ENCODE assay signal across 8 cellular contexts in the genomic region with DNA sequence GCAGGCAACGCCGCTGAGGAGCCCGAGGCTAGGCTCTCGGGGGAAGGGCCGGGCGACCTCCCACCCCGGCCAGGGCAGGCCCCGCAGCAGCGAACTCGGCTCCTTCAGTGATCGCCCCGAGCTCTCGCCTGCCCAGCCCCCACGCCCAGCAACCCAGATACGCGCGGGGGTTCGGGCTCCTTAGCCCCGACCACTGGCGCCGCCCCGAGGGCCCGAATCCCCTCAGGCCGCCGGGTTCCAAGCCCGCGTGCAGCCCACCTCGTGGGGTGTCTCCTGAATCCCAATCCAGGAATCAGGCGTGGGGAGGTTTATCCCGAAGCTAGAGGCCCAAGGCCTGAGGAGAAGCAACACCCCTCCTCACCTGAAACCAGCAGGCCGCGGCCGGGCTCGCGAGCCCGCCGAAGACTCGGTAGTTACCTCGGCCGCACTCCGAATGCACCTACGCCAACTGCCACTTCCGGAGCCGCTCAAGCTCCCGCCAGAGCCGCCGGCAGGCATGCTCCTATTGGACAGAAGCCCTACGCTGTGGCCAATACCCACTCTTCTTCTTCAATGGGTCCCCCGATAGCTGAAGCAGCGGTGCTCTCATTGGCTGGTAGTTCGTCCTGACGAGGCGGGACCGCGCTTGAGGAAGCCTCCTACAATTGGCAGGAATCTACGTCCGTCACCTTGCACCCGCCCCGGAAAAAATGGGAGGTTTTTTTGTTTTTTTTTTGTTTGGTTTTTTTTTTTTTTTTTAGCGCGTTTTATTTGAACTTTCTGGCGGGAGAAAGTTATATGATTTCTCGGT. TPM values are rescaled to one million over a fixed set of nuclear protein-coding genes. Genes with fewer than 3 reads are reported as not detected.
A peak's percentile ranks its signal among the peaks of the same experiment; 100 is the strongest.
DNase-seq lines count a peak whose midpoint lies in the region; ATAC-seq, FAIRE-seq and TF ChIP-seq lines count a peak whose summit lies in the region.

A gene with protein sequence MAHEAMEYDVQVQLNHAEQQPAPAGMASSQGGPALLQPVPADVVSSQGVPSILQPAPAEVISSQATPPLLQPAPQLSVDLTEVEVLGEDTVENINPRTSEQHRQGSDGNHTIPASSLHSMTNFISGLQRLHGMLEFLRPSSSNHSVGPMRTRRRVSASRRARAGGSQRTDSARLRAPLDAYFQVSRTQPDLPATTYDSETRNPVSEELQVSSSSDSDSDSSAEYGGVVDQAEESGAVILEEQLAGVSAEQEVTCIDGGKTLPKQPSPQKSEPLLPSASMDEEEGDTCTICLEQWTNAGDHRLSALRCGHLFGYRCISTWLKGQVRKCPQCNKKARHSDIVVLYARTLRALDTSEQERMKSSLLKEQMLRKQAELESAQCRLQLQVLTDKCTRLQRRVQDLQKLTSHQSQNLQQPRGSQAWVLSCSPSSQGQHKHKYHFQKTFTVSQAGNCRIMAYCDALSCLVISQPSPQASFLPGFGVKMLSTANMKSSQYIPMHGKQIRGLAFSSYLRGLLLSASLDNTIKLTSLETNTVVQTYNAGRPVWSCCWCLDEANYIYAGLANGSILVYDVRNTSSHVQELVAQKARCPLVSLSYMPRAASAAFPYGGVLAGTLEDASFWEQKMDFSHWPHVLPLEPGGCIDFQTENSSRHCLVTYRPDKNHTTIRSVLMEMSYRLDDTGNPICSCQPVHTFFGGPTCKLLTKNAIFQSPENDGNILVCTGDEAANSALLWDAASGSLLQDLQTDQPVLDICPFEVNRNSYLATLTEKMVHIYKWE (minus strand): TSS at position 453 of the 790 bp plus-strand sequence. CDS start 5,428 bp downstream, outside the sequence.

- no peaks in the 10 kb centered on the region for H4K20me1 ChIP-seq in OCI-LY1 (ENCODE audit: insufficient read depth, low read length)
- peaks cover 5% of the 10 kb centered on the region for H4K20me1 ChIP-seq in endothelial cell of umbilical vein (replicated peaks; ENCODE audit: control insufficient read depth, extremely low read depth, insufficient read depth, low read length)

- H3K4me2 ChIP-seq in OCI-LY1 (ENCODE audit: low read length), result peak within 1 kb of the TSS; percentile 69
- peak within 1 kb of the TSS; percentile 93 for H3K4me2 ChIP-seq in endothelial cell of umbilical vein (ENCODE audit: insufficient read depth, low read length)

- H3K27me3 Mint-ChIP-seq in Calu3 (ENCODE audit: unreplicated experiment), result no peaks in the 10 kb centered on the region

- WGBS in HUES64, result under 1% methylated on average over 63 of the region's 63 CpGs

- H3K9me3 Mint-ChIP-seq in Calu3 (ENCODE audit: low read depth, unreplicated experiment), result no peaks in the 10 kb centered on the region

- peaks cover 28% of the 10 kb centered on the region for H3K4me1 Mint-ChIP-seq in Calu3 (ENCODE audit: low read depth, unreplicated experiment)

- peaks cover 62% of the 10 kb centered on the region for H3K36me3 Mint-ChIP-seq in Calu3 (ENCODE audit: insufficient read depth, unreplicated experiment)

- peaks cover 37% of the 10 kb centered on the region for H3K36me3 ChIP-seq in HUES64 (ENCODE audit: insufficient read depth, low read length)
- peaks cover 44% of the 10 kb centered on the region for H3K36me3 ChIP-seq in OCI-LY1 (ENCODE audit: insufficient read depth, low read length)
- H3K36me3 ChIP-seq in endothelial cell of umbilical vein (ENCODE audit: control insufficient read depth in 2 of 2, extremely low read depth in 1 of 2, insufficient read depth in 2 of 2, low read length in 2 of 2), result peaks cover 2 to 14% of the 10 kb centered on the region in 2 experiments

- H2AFZ ChIP-seq in OCI-LY1 (ENCODE audit: low read length) (peak within 1 kb of the TSS; percentile 99), endothelial cell of umbilical vein (ENCODE audit: low read depth, low read length) (peak within 1 kb of the TSS; percentile 96)

- intact Hi-C loops in Calu3 (cut with micrococcal nuclease; ENCODE audit: unreplicated experiment) (no loop called here), endothelial cell of umbilical vein (cut with micrococcal nuclease) (loop anchor here (2.0 kb wide), 1 partner anchor 34 kb away; the partner anchor contains the start of gene MLKL)

- peak; percentile 88 for TF ChIP-seq POLR2A in endothelial cell of umbilical vein (IDR thresholded peaks at IDR 0.05; ENCODE audit: low read depth, low read length)

- BruUV-seq in Calu3 (replicated peaks; lab: Mats Ljungman, UMichigan) (TSS peak; percentile 25), endothelial cell of umbilical vein (replicated peaks; lab: Mats Ljungman, UMichigan) (TSS peak; percentile 43)

- POLR2A ChIA-PET in endothelial cell of umbilical vein (lab: Charles Lee), result interaction anchor here (0.7 to 0.9 kb wide), 3 partner anchors 15 to 230 kb away, joined by 3 to 4 read pairs (median 3); no protein-coding TSS in a partner anchor

- H3K79me2 ChIP-seq in OCI-LY1 (ENCODE audit: insufficient read depth, low read length) (peaks cover 38% of the 10 kb centered on the region), endothelial cell of umbilical vein (ENCODE audit: control insufficient read depth, insufficient read depth, low read length) (peaks cover 48% of the 10 kb centered on the region)

- TF ChIP-seq CTCF in Calu3 (IDR thresholded peaks at IDR 0.05; ENCODE audit: unreplicated experiment), result no peak
- TF ChIP-seq CTCF in OCI-LY1 (IDR thresholded peaks at IDR 0.05; ENCODE audit: low read length), result no peak
- peak in 1 of 2 donors; percentile 0 for TF ChIP-seq CTCF in endothelial cell of umbilical vein (IDR thresholded peaks at IDR 0.05; ENCODE audit: extremely low read depth in 1 of 2, insufficient read depth in 1 of 2, low read depth in 1 of 2, low read length in 2 of 2)

- peak within 1 kb of the TSS; percentile 97 for H3K27ac Mint-ChIP-seq in Calu3 (ENCODE audit: unreplicated experiment)

- peak; percentile 100 for ATAC-seq in GM21447 (IDR thresholded peaks at IDR 0.05; ENCODE audit: unreplicated experiment)

- H3F3A ChIP-seq in OCI-LY1 (ENCODE audit: insufficient read depth, low read length), result no peaks in the 10 kb centered on the region

- CTCF ChIA-PET in Calu3 (lab: Charles Lee) (interaction anchor here (0.6 to 2.0 kb wide), 6 partner anchors 12 to 196 kb away, joined by 3 to 9 read pairs (median 4); partner anchors contain the start of gene MLKL), endothelial cell of umbilical vein (lab: Charles Lee) (interaction anchor here (1.0 to 2.5 kb wide), 8 partner anchors 10 to 357 kb away, joined by 3 to 14 read pairs (median 5); partner anchors contain the start of genes GLG1 and MLKL)

- DNase-seq in Calu3 (peak; percentile 97), endothelial cell of umbilical vein (ENCODE audit: low read depth, low spot score) (peak; percentile 98), midbrain (lab: John Stamatoyannopoulos, UW) (peak; percentile 98)
- peak; percentile 93 for DNase-seq in activated CD8-positive, alpha-beta memory T cell treated with anti-CD3 and anti-CD28 coated beads, Interleukin-2, amount 50 U/mL, for 4 hours
- peak; percentile 88 to 92 for DNase-seq in stimulated activated CD8-positive, alpha-beta memory T cell treated with anti-CD3 and anti-CD28 coated beads, Interleukin-2, amount 100 ng/mL, for 1 hour (ENCODE audit: low read depth in 2 of 2)

- peaks cover 4% of the 10 kb centered on the region; the same call in 1 of the 2 replicates for H3K4me1 ChIP-seq in HUES64 (ENCODE audit: insufficient read depth, low read length)
- peaks cover 26% of the 10 kb centered on the region for H3K4me1 ChIP-seq in OCI-LY1 (ENCODE audit: insufficient read depth, low read length, severe bottlenecking)
- H3K4me1 ChIP-seq in endothelial cell of umbilical vein (ENCODE audit: control insufficient read depth, extremely low read depth, insufficient read depth, low read length), result peaks cover 4% of the 10 kb centered on the region

- H3K4me3 ChIP-seq in HUES64 (ENCODE audit: low read length) (peak within 1 kb of the TSS; percentile 88), OCI-LY1 (ENCODE audit: low read depth, low read length, poor library complexity, severe bottlenecking) (peak within 1 kb of the TSS; percentile 89), endothelial cell of umbilical vein (replicated peaks in 1 of 3; ENCODE audit: insufficient read depth in 1 of 3, low read depth in 1 of 3, low read length in 3 of 3) (peak within 1 kb of the TSS; percentile 84 to 95 (median 88))

- H3K9me3 ChIP-seq in HUES64 (ENCODE audit: insufficient read depth, low read depth, low read length) (no peaks in the 10 kb centered on the region), OCI-LY1 (ENCODE audit: low read length) (peaks cover 11% of the 10 kb centered on the region; the same call in 1 of the 2 replicates), endothelial cell of umbilical vein (replicated peaks; ENCODE audit: control insufficient read depth, insufficient read depth, low read length) (no peaks in the 10 kb centered on the region)

- no peaks in the 10 kb centered on the region for H3K27me3 ChIP-seq in HUES64 (ENCODE audit: insufficient read depth, low read length)
- no peaks in the 10 kb centered on the region for H3K27me3 ChIP-seq in OCI-LY1 (ENCODE audit: insufficient read depth, low read length)
- no peaks in the 10 kb centered on the region for H3K27me3 ChIP-seq in endothelial cell of umbilical vein (ENCODE audit: control insufficient read depth in 2 of 2, insufficient read depth in 2 of 2, low read length in 2 of 2)

- peak within 1 kb of the TSS; percentile 71 for H3K4me3 Mint-ChIP-seq in Calu3 (ENCODE audit: low read depth, unreplicated experiment)

- peak within 1 kb of the TSS; percentile 89 for H3K27ac ChIP-seq in HUES64 (ENCODE audit: low read depth, low read length)
- peak within 1 kb of the TSS; percentile 64 for H3K27ac ChIP-seq in OCI-LY1 (ENCODE audit: low read depth, low read length, poor library complexity, severe bottlenecking)
- peak within 1 kb of the TSS; percentile 62 for H3K27ac ChIP-seq in endothelial cell of umbilical vein (ENCODE audit: insufficient read depth, low read depth, low read length)

- no peaks in the 10 kb centered on the region for H3K9me1 ChIP-seq in endothelial cell of umbilical vein (replicated peaks; ENCODE audit: control insufficient read depth, extremely low read depth, insufficient read depth, low read length)

- FAIRE-seq in endothelial cell of umbilical vein (lab: Jason Lieb, UNC), result peak; percentile 97

- peak within 1 kb of the TSS; percentile 96 for H3K9ac ChIP-seq in HUES64 (ENCODE audit: low read depth, low read length)
- peak within 1 kb of the TSS; percentile 98 for H3K9ac ChIP-seq in OCI-LY1 (ENCODE audit: low read length)
- peak within 1 kb of the TSS; percentile 97 for H3K9ac ChIP-seq in endothelial cell of umbilical vein (replicated peaks; ENCODE audit: extremely low read depth, insufficient read depth, low read length)

- dilution Hi-C loops in endothelial cell of umbilical vein (cut with MboI; ENCODE audit: extremely low pct_ligation_motif_present, low sequenced_read_pairs), result no loop called here

- H3K9me2 ChIP-seq in OCI-LY1 (ENCODE audit: low read depth, low read length), result no peaks in the 10 kb centered on the region

RNA-seq across cellular contexts. Expression of the gene that starts here (rescaled TPM):
- total RNA-seq in Calu3 (2022) (107 and 109 TPM in 2 replicates), endothelial cell of umbilical vein (47.6 and 51.6 TPM in 2 replicates)
- polyA plus RNA-seq in HUES64 (2013, experiment 1 of 2), result 55.5 TPM
- polyA plus RNA-seq in HUES64 (2013, experiment 2 of 2), result 50.7 TPM
- 27.3 and 27.8 TPM in 2 replicates for polyA plus RNA-seq in endothelial cell of umbilical vein
- 19.8 and 21.5 TPM in 2 replicates for polyA plus RNA-seq in endothelial cell of umbilical vein (2011; cell fraction: cytosol; rRNA removed)
- polyA plus RNA-seq in endothelial cell of umbilical vein (2011; cell fraction: nucleus; rRNA removed), result 34.8 and 34.9 TPM in 2 replicates
- 21.4 and 26.4 TPM in 2 replicates for polyA plus RNA-seq in endothelial cell of umbilical vein (2012)
- polyA minus RNA-seq in endothelial cell of umbilical vein, result 90.0 and 94.4 TPM in 2 replicates
- polyA minus RNA-seq in endothelial cell of umbilical vein (2011; cell fraction: cytosol; rRNA and poly(A)+ RNA removed), result 59.3 TPM
- polyA minus RNA-seq in endothelial cell of umbilical vein (2011; cell fraction: nucleus; rRNA and poly(A)+ RNA removed), result 44.5 and 67.4 TPM in 2 replicates

Comparison
In these comparisons a context has a peak if more than half of its experiments do, and no peak if none do; other contexts are left out.
1. Peak in every context shown above with its lines: DNase-seq, ATAC-seq, H3K4me3 ChIP-seq and H3K27ac ChIP-seq.